1 cellular context compared by ENCODE assay signal in genomic region chr1:243447342-243447741, GRCh38.
TF ChIP-seq lines count a peak whose summit lies in the region.

No MANE protein-coding gene starts in this region.

TF ChIP-seq in K562, 482 proteins besides CTCF, POLR2A, EP300 and RAD21 (continued from another document):
- TF ChIP-seq ARID4B (CRISPR knock-in tag; IDR thresholded peaks at IDR 0.05) (no peak), SOX6 (IDR thresholded peaks at IDR 0.05) (peak; percentile 53), CHAMP1 (IDR thresholded peaks at IDR 0.05) (0 out of 2 replicates have a peak, but pooled peaks have one; percentile 29), ARID3A (IDR thresholded peaks at IDR 0.05; ENCODE audit: borderline replicate concordance, low read depth, low read length) (peak; percentile 93), ZNF592 (IDR thresholded peaks at IDR 0.05) (0 out of 2 replicates have a peak, but pooled peaks have one; percentile 30), TBL1XR1 (IDR thresholded peaks at IDR 0.05; ENCODE audit: low read length in 2 of 2) (no peak), NRF1 (conservative IDR thresholded peaks at IDR 0.05 in 1 of 2, IDR thresholded peaks at IDR 0.05 in 1 of 2) (peak; percentile 80 to 83), ARHGAP35 (IDR thresholded peaks at IDR 0.05; ENCODE audit: partially characterized antibody) (no peak), FIP1L1 (IDR thresholded peaks at IDR 0.05; ENCODE audit: low read depth, low read length, poor library complexity, severe bottlenecking) (no peak), FOXA3 (CRISPR knock-in tag; conservative IDR thresholded peaks at IDR 0.05 in 1 of 2, IDR thresholded peaks at IDR 0.05 in 1 of 2) (peak; percentile 60 to 62; a peak in 3 of 4 replicates), SMARCA4 (IDR thresholded peaks at IDR 0.05) (peak; percentile 71; the same call in 1 of the 2 replicates), DNMT1 (IDR thresholded peaks at IDR 0.05) (no peak), ZNF263 (CRISPR knock-in tag; IDR thresholded peaks at IDR 0.05; ENCODE audit: borderline replicate concordance) (no peak), ZNF764 (CRISPR knock-in tag; IDR thresholded peaks at IDR 0.05; ENCODE audit: low read depth) (no peak), JUND (IDR thresholded peaks at IDR 0.05; ENCODE audit: borderline replicate concordance, low read depth, low read length) (peak; percentile 74), JUND (tag; IDR thresholded peaks at IDR 0.05; ENCODE audit: borderline replicate concordance, low read depth, low read length) (peak; percentile 81; the same call in 2 of the 3 replicates), LEF1 (IDR thresholded peaks at IDR 0.05) (no peak), FOXJ2 (tag; IDR thresholded peaks at IDR 0.05) (peak; percentile 97), ATF3 (IDR thresholded peaks at IDR 0.05) (peak; percentile 30; the same call in 1 of the 2 replicates), ATF3 (CRISPR knock-in tag; conservative IDR thresholded peaks at IDR 0.05) (no peak), ATF1 (CRISPR knock-in tag; IDR thresholded peaks at IDR 0.05) (no peak), ATF1 (tag; IDR thresholded peaks at IDR 0.05) (peak; percentile 42), DACH1 (IDR thresholded peaks at IDR 0.05; ENCODE audit: partially characterized antibody) (peak; percentile 38), FOXP1 (CRISPR knock-in tag; IDR thresholded peaks at IDR 0.05) (peak; percentile 75; the same call in 1 of the 2 replicates), ZNF512 (tag; IDR thresholded peaks at IDR 0.05) (no peak), MTA3 (IDR thresholded peaks at IDR 0.05; ENCODE audit: borderline replicate concordance) (0 out of 2 replicates have a peak, but pooled peaks have one; percentile 25), ZNF79 (CRISPR knock-in tag; IDR thresholded peaks at IDR 0.05; ENCODE audit: low read depth) (no peak), ZNF398 (CRISPR knock-in tag; IDR thresholded peaks at IDR 0.05) (no peak), ZNF639 (CRISPR knock-in tag; conservative IDR thresholded peaks at IDR 0.05 in 1 of 2, IDR thresholded peaks at IDR 0.05 in 1 of 2) (no peak), CREM (IDR thresholded peaks at IDR 0.05; ENCODE audit: low read depth) (0 out of 2 replicates have a peak, but pooled peaks have one; percentile 20)
